In the genomic region with DNA sequence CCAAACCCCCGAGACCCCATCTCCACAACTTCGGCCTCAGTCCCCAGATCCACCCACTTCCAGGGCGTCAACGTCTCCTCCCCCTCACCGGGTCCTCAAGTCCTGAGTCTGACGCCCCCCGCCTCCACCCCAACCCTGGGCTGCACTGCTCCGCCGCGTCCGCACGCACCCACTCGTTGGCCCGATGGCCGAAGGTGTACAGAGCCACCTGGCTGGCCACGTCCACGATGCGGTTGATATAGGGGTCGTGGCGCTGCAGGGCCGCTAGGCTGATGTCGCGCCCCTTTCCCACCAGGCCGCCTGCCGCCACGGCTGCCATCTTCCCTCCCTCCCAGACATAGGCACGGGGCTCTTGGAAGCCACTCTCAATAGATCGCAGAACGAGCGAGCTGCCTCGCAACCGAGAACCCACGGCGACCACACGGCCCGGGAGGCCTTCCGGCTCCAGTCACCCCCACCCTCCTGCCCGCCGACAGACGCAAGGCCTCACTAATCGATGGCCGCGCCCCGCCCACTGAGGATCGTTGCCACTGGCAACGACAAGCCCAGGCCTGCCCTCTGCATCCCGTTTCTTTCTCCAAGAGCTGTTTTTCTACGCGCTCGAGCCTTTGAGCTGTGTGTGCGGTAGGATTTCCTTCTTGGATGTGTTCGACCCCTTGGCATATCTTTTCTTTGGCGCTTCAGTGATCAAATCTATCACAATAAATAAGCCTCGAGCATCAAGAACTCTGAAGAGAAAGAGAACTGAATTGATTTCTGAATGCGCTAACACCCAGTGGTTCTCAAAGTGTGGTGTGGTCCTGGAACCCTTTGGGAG, we compare ENCODE assay signal across 8 cellular contexts. TPM values are rescaled to one million over a fixed set of nuclear protein-coding genes. Genes with fewer than 3 reads are reported as not detected.
A peak's percentile ranks its signal among the peaks of the same experiment; 100 is the strongest.
DNase-seq lines count a peak whose midpoint lies in the region; ATAC-seq and TF ChIP-seq lines count a peak whose summit lies in the region.

DCP1B (minus strand) TSS at position 345 of the 817 bp plus-strand sequence; CDS start at position 319, 26 bp downstream.

- H3K36me3 Mint-ChIP-seq in activated CD4-positive, alpha-beta T cell treated with anti-CD3 and anti-CD28 coated beads for 36 hours (ENCODE audit: low read depth), result peaks cover 4% of the 10 kb centered on the region

- no peaks in the 10 kb centered on the region for H3K27me3 ChIP-seq in kidney epithelial cell (ENCODE audit: control insufficient read depth, insufficient read depth, low read length)

- peak within 1 kb of the TSS; percentile 99 for H3K27ac Mint-ChIP-seq in activated CD4-positive, alpha-beta T cell treated with anti-CD3 and anti-CD28 coated beads for 36 hours

- TF ChIP-seq CTCF in choroid plexus epithelial cell (conservative IDR thresholded peaks at IDR 0.05; ENCODE audit: low read depth, low read length) (peak; percentile 1), kidney epithelial cell (IDR thresholded peaks at IDR 0.05; ENCODE audit: insufficient read depth, low read length, poor library complexity, severe bottlenecking) (no peak)

- TF ChIP-seq POLR2A in GM19099 (IDR thresholded peaks at IDR 0.05; ENCODE audit: extremely low read depth, insufficient read length, low read depth), result peak; percentile 79

- H3K9me3 Mint-ChIP-seq in activated CD4-positive, alpha-beta T cell treated with anti-CD3 and anti-CD28 coated beads for 36 hours (ENCODE audit: low read depth), result no peaks in the 10 kb centered on the region

- intact Hi-C loops in activated CD4-positive, alpha-beta T cell treated with anti-CD3 and anti-CD28 coated beads for 36 hours (cut with DNase I, micrococcal nuclease), result loop anchor here (1.0 to 10.0 kb wide), 8 partner anchors 8 to 870 kb away; partner anchors contain the start of genes ADIPOR2 (in 1 of the 2), FOXM1 (in 1 of the 2), ITFG2 (in 1 of the 2) and RHNO1 (in 1 of the 2)

- CTCF ChIA-PET in activated CD4-positive, alpha-beta T cell treated with anti-CD3 and anti-CD28 coated beads for 36 hours (lab: Charles Lee), result interaction anchor here (0.6 to 1.0 kb wide), 4 partner anchors 20 to 643 kb away, joined by 3 to 5 read pairs (median 4); no protein-coding TSS in a partner anchor

- H3K4me3 Mint-ChIP-seq in activated CD4-positive, alpha-beta T cell treated with anti-CD3 and anti-CD28 coated beads for 36 hours, result peak within 1 kb of the TSS; percentile 95

- H3K4me3 ChIP-seq in choroid plexus epithelial cell (ENCODE audit: low read depth, low read length) (peak within 1 kb of the TSS; percentile 92), kidney epithelial cell (ENCODE audit: low read depth, low read length) (peak within 1 kb of the TSS; percentile 98)

- H3K36me3 ChIP-seq in kidney epithelial cell (ENCODE audit: control insufficient read depth, insufficient read depth, low read length), result no peaks in the 10 kb centered on the region

- peaks cover 25% of the 10 kb centered on the region for H3K4me1 Mint-ChIP-seq in activated CD4-positive, alpha-beta T cell treated with anti-CD3 and anti-CD28 coated beads for 36 hours

- peak; percentile 99 for ATAC-seq in HG03439 (IDR thresholded peaks at IDR 0.05; ENCODE audit: unreplicated experiment)
- ATAC-seq in activated CD4-positive, alpha-beta T cell treated with anti-CD3 and anti-CD28 coated beads for 36 hours, result peak; percentile 100

- peak; percentile 99 for DNase-seq in Ammon's horn (ENCODE audit: low spot score)
- DNase-seq in NCI-H510A treated with DMSO at 0.1 percent for 48 hours (lab: John Stamatoyannopoulos, UW), result peak; percentile 93
- peak; percentile 98 for DNase-seq in activated CD4-positive, alpha-beta T cell treated with anti-CD3 and anti-CD28 coated beads for 36 hours
- peak; percentile 99 for DNase-seq in choroid plexus epithelial cell (ENCODE audit: low read depth)
- DNase-seq in kidney epithelial cell (ENCODE audit: low read depth), result peak; percentile 89
- DNase-seq in stimulated activated CD4-positive, alpha-beta T cell treated with anti-CD3 and anti-CD28 coated beads, Interleukin-15, amount 100 ng/mL, for 48 hours (ENCODE audit: low read depth in 2 of 2), result peak; percentile 94

- no peaks in the 10 kb centered on the region for H3K27me3 Mint-ChIP-seq in activated CD4-positive, alpha-beta T cell treated with anti-CD3 and anti-CD28 coated beads for 36 hours

- POLR2A ChIA-PET in activated CD4-positive, alpha-beta T cell treated with anti-CD3 and anti-CD28 coated beads for 36 hours (lab: Charles Lee), result interaction anchor here (0.5 to 1.2 kb wide), 3 partner anchors 9 to 64 kb away, joined by 3 to 6 read pairs (median 4); no protein-coding TSS in a partner anchor

RNA-seq across cellular contexts. Expression of gene DCP1B, which starts in this region (rescaled TPM):
- 10 to 100 TPM; 14.5 to 16.1 TPM for total RNA-seq in activated CD4-positive, alpha-beta T cell treated with anti-CD3 and anti-CD28 coated beads for 36 hours
- 22.4 and 22.9 TPM in 2 replicates for total RNA-seq in kidney epithelial cell

Comparison
In these comparisons a context has a peak if more than half of its experiments do, and no peak if none do; other contexts are left out.
1. Peak in every context shown above with its lines: DNase-seq, ATAC-seq and H3K4me3 ChIP-seq.